In the genomic region with DNA sequence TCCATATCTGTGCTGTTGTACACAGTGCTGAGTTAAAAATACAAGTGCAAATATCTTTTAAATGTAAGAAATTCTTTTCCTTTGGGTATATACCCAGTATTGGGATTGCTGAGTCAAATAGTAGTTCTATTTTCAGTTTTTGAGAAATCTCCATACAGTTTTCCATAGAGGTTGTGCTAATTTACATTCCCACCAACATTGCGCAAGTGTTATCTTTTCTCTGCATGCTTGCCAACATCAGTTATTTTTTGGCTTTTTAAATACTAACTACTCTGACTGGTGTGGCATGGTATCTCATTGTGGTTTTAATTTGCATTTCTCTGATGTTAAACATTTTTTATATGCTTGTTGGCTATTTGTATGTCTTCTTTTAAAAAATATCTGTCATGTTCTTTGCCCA, we compare ENCODE assay signal across 1 cellular context.
TF ChIP-seq lines count a peak whose summit lies in the region.

No MANE protein-coding gene starts in this region.

TF ChIP-seq in HepG2, 621 proteins besides CTCF, POLR2A, EP300 and RAD21:
- TF ChIP-seq, protein P1, sequence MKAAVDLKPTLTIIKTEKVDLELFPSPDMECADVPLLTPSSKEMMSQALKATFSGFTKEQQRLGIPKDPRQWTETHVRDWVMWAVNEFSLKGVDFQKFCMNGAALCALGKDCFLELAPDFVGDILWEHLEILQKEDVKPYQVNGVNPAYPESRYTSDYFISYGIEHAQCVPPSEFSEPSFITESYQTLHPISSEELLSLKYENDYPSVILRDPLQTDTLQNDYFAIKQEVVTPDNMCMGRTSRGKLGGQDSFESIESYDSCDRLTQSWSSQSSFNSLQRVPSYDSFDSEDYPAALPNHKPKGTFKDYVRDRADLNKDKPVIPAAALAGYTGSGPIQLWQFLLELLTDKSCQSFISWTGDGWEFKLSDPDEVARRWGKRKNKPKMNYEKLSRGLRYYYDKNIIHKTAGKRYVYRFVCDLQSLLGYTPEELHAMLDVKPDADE (CRISPR knock-in tag; IDR thresholded peaks at IDR 0.05): no peak
- TF ChIP-seq CEBPB (IDR thresholded peaks at IDR 0.05; ENCODE audit: borderline replicate concordance, low read depth, low read length): 0 out of 2 replicates have a peak, but pooled peaks have one; percentile 4
